ENCODE assay signal across 1 cellular context in the genomic region with DNA sequence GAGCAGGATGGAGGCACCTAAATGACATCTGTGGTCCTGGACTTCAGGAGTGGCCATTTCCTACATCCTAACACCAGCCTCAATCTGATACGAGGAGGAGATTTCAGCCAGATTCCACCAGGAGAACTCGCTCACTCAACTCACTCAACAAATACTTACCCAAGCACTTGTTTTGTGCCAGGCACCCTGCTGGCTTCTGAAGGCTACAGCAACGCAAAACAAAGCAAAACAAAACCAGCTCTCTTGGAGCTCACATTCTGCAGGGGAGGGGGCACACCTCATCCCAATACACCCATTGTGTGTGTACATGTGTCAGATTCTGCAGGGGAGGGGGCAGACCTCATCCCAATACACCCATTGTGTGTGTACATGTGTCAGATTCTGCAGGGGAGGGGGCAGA.
TF ChIP-seq lines count a peak whose summit lies in the region.

No MANE protein-coding gene starts in this region.

TF ChIP-seq in WTC11, 78 proteins besides CTCF, POLR2A, EP300 and RAD21:
- TF ChIP-seq, protein P1, sequence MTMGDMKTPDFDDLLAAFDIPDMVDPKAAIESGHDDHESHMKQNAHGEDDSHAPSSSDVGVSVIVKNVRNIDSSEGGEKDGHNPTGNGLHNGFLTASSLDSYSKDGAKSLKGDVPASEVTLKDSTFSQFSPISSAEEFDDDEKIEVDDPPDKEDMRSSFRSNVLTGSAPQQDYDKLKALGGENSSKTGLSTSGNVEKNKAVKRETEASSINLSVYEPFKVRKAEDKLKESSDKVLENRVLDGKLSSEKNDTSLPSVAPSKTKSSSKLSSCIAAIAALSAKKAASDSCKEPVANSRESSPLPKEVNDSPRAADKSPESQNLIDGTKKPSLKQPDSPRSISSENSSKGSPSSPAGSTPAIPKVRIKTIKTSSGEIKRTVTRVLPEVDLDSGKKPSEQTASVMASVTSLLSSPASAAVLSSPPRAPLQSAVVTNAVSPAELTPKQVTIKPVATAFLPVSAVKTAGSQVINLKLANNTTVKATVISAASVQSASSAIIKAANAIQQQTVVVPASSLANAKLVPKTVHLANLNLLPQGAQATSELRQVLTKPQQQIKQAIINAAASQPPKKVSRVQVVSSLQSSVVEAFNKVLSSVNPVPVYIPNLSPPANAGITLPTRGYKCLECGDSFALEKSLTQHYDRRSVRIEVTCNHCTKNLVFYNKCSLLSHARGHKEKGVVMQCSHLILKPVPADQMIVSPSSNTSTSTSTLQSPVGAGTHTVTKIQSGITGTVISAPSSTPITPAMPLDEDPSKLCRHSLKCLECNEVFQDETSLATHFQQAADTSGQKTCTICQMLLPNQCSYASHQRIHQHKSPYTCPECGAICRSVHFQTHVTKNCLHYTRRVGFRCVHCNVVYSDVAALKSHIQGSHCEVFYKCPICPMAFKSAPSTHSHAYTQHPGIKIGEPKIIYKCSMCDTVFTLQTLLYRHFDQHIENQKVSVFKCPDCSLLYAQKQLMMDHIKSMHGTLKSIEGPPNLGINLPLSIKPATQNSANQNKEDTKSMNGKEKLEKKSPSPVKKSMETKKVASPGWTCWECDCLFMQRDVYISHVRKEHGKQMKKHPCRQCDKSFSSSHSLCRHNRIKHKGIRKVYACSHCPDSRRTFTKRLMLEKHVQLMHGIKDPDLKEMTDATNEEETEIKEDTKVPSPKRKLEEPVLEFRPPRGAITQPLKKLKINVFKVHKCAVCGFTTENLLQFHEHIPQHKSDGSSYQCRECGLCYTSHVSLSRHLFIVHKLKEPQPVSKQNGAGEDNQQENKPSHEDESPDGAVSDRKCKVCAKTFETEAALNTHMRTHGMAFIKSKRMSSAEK (CRISPR knock-in tag; IDR thresholded peaks at IDR 0.05; ENCODE audit: borderline replicate concordance) = no peak
